ENCODE assay signal across 29 cellular contexts in the genomic region with DNA sequence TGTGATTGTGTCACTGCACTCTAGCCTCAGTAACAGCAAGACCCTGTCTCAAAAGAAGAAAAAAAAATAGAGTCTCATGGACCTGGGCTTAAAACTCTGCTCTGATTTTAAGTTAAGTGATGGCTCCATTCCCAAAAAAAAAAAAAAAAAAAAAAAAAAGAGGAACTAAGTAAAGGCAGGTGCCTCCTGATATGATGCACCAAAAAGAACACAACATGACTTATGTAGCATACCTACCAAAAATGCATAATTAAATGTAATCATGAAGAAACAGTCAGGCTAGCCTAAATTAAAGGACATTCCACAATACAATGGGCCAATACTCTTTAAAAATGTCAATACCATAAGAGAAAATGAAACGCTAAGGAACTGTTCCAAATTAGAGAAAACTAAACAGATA.
"Had no signal": no experiment of that assay in that cellular context is flagged by ENCODE, and none has a peak within 500 bp of the region (broad histone marks: within the 10 kb centered on the region; RNA-seq: fewer than 3 reads in every experiment).

No MANE protein-coding gene starts in this region.

- H3K4me3 Mint-ChIP-seq: mesothelial cell of epicardium; naive thymus-derived CD4-positive, alpha-beta T cell; nephron progenitor cell; stimulated activated effector memory CD8-positive, alpha-beta T cell treated with anti-CD3 and anti-CD28 coated beads, Interleukin-12 subunit alpha, Interleukin-12 subunit beta, amount 100 ng/mL, for 72 hours had no signal

- H3K4me3 ChIP-seq: dorsolateral prefrontal cortex, gastrocnemius medialis, hepatocyte, lung, mucosa of descending colon, prostate gland, sigmoid colon, thoracic aorta, transverse colon, upper lobe of right lung, uterus had no signal

- H3K27me3 ChIP-seq: gastrocnemius medialis, hepatocyte, transverse colon, upper lobe of right lung, uterus had no signal

- H3K9me3 ChIP-seq: gastrocnemius medialis, mucosa of descending colon, prostate gland, sigmoid colon, thoracic aorta, transverse colon, upper lobe of right lung, uterus had no signal

- H3K27ac ChIP-seq: dorsolateral prefrontal cortex, epithelial cell of prostate, gastrocnemius medialis, hepatocyte, prostate gland, sigmoid colon, thoracic aorta, transverse colon, upper lobe of right lung, uterus had no signal

- H3K27ac Mint-ChIP-seq: mesothelial cell of epicardium; nephron progenitor cell; stimulated activated effector memory CD8-positive, alpha-beta T cell treated with anti-CD3 and anti-CD28 coated beads, Interleukin-12 subunit alpha, Interleukin-12 subunit beta, amount 100 ng/mL, for 72 hours had no signal

- H2AFZ ChIP-seq: hepatocyte had no signal

- H3K9me3 Mint-ChIP-seq: stimulated activated effector memory CD8-positive, alpha-beta T cell treated with anti-CD3 and anti-CD28 coated beads, Interleukin-12 subunit alpha, Interleukin-12 subunit beta, amount 100 ng/mL, for 72 hours had no signal

- H3K36me3 ChIP-seq: gastrocnemius medialis, prostate gland, sigmoid colon, thoracic aorta, transverse colon, upper lobe of right lung, uterus had no signal

- H3K79me2 ChIP-seq: hepatocyte had no signal

- H3K4me1 ChIP-seq: prostate gland, upper lobe of right lung, uterus had no signal

- H3K4me2 ChIP-seq: hepatocyte had no signal

- FAIRE-seq: colon, kidney had no signal

- DNase-seq: dorsolateral prefrontal cortex; effector CD4-positive, alpha-beta T cell; foreskin fibroblast; gastrocnemius medialis; head of caudate nucleus; kidney; mesenchymal stem cell; mucosa of descending colon; naive thymus-derived CD4-positive, alpha-beta T cell; nephron progenitor cell; nucleus accumbens; right cardiac atrium; sigmoid colon; stimulated activated CD4-positive, alpha-beta T cell treated with anti-CD3 and anti-CD28 coated beads, Interleukin-2, amount 100 ng/mL, for 24 hours; stimulated activated CD4-positive, alpha-beta T cell treated with anti-CD3 and anti-CD28 coated beads, Interleukin-4, amount 100 ng/mL, for 24 hours; stimulated activated naive CD8-positive, alpha-beta T cell treated with anti-CD3 and anti-CD28 coated beads, Interleukin-15, Interleukin-2, amounts not matched to agents 100 U/mL and 50 U/mL, for 24 hours; substantia nigra; transverse colon; upper lobe of right lung; uterus had no signal

- H3K36me3 Mint-ChIP-seq: mesothelial cell of epicardium; naive thymus-derived CD4-positive, alpha-beta T cell had no signal

- ATAC-seq: esophagus mucosa; gastrocnemius medialis; mucosa of descending colon; naive thymus-derived CD4-positive, alpha-beta T cell; right cardiac atrium; stimulated activated effector memory CD8-positive, alpha-beta T cell treated with anti-CD3 and anti-CD28 coated beads, Interleukin-12 subunit alpha, Interleukin-12 subunit beta, amount 100 ng/mL, for 72 hours; upper lobe of right lung had no signal
